Comparison of ENCODE assay signal across 8 cellular contexts in the genomic region with DNA sequence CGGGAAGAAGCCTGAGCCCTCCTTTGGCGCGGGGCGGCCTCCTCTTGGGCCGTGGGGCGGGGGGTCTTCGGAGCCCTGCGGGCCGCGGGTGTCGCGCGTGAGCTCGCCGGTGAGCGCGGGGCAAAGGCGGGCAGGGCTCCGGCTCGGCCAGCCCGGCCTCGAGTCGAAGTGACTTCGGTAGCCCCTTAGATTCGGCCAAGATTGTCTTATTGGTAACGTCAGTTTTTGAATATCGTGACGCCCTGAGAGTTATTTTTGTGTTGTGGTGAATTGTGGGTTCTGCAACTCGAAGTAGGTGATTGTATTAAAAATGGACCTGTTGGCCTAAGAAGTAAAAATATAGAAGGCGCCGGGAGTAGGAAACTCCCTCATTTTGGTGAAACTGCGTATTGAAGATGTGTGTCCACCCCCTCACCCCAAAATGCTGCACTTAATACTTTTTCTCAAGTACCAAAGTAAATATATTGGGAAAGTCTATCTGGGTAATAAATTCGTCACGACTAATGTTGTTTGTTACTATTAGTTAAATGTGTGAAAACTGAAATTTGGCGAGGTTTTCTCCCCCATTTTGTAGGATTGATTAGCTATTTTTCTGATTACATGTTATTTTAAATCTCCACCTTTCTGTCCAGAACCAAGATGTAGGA. TPM values are rescaled to one million over a fixed set of nuclear protein-coding genes. Genes with fewer than 3 reads are reported as not detected.
DNase-seq lines count a peak whose midpoint lies in the region; ATAC-seq, FAIRE-seq and TF ChIP-seq lines count a peak whose summit lies in the region.

No MANE protein-coding gene starts in this region.

- CTCF ChIA-PET in K562 (lab: Yijun Ruan, JAX; ENCODE audit: low intra/inter-chr PET ratio), result interaction anchor here (0.8 kb wide), 1 partner anchor 197 kb away, joined by 4 read pairs; no protein-coding TSS in a partner anchor

- no peak for TF ChIP-seq EP300 in K562 (IDR thresholded peaks at IDR 0.05; ENCODE audit: low read length)

- intact Hi-C loops in K562 (cut with micrococcal nuclease), result loop anchor here (1.0 to 5.0 kb wide), 7 partner anchors 94 to 811 kb away; a partner anchor contains a TSS

- H4K20me1 ChIP-seq in Karpas-422 (ENCODE audit: insufficient read depth, low read depth, low read length) (peaks cover 48% of the 10 kb centered on the region), K562 (replicated peaks; ENCODE audit: control insufficient read depth, insufficient read depth, low read length) (peaks cover 42% of the 10 kb centered on the region)

- WGBS in K562 (ENCODE audit: insufficient coverage, low coverage, missing lambda C conversion rate), result under 1% methylated on average over 34 of the region's 35 CpGs

- H3K36me3 ChIP-seq in Karpas-422 (ENCODE audit: insufficient read depth, low read length) (peaks cover 40% of the 10 kb centered on the region), K562 (ENCODE audit: control insufficient read depth, insufficient read depth, low read length) (peaks cover 47% of the 10 kb centered on the region), subcutaneous abdominal adipose tissue (ENCODE audit: control insufficient read depth in 5 of 5, insufficient read depth in 5 of 5, low read length in 5 of 5) (peaks cover 5 to 15% (median 9%) of the 10 kb centered on the region in 5 donors)

- no peak for TF ChIP-seq RAD21 in K562 (CRISPR knock-in tag; conservative IDR thresholded peaks at IDR 0.05 in 1 of 2, IDR thresholded peaks at IDR 0.05 in 1 of 2)

- DNase-seq in Karpas-422 (peak; percentile 69), K562 (ENCODE audit: extremely low read depth in 1 of 4, low spot score in 3 of 4) (no peak), kidney tubule cell (ENCODE audit: low spot score) (peak; percentile 24), UCSD-AML1 (lab: John Stamatoyannopoulos, UW; ENCODE audit: unreplicated experiment) (no peak)
- no peak for DNase-seq in stimulated activated CD4-positive, alpha-beta T cell treated with anti-CD3 and anti-CD28 coated beads, Interleukin-1b, Interleukin-23, amount 100 ng/mL, for 48 hours

- in situ Hi-C loops in K562 (cut with MboI), result no loop called here

- H3K4me1 ChIP-seq in Karpas-422 (ENCODE audit: low read length), result peaks cover 22% of the 10 kb centered on the region
- peaks cover 11 to 17% of the 10 kb centered on the region in 2 experiments; a peak in 4 of 5 replicates for H3K4me1 ChIP-seq in K562 (replicated peaks in 1 of 2; ENCODE audit: control insufficient read depth in 2 of 2, insufficient read depth in 2 of 2, low read length in 2 of 2)
- H3K4me1 ChIP-seq in subcutaneous abdominal adipose tissue (ENCODE audit: control insufficient read depth in 5 of 5, insufficient read depth in 5 of 5, low read length in 5 of 5), result peaks cover 4 to 49% (median 41%) of the 10 kb centered on the region in 5 donors

- H3K9me2 ChIP-seq in Karpas-422 (replicated peaks; ENCODE audit: insufficient read depth, low read length), result no peaks in the 10 kb centered on the region

- no peak for TF ChIP-seq POLR2A in K562 (conservative IDR thresholded peaks at IDR 0.05)

- peak overlapping the region; percentile 90 for H3K4me2 ChIP-seq in Karpas-422 (ENCODE audit: low read depth, low read length, poor library complexity, severe bottlenecking)
- H3K4me2 ChIP-seq in K562 (ENCODE audit: insufficient read depth, low read length), result peak overlapping the region; percentile 93

- POLR2A ChIA-PET in K562 (lab: Yijun Ruan, JAX), result interaction anchor here (0.6 to 3.7 kb wide), 20 partner anchors 8 to 1860 kb away, joined by 3 to 40 read pairs (median 4); a partner anchor contains a TSS

- FAIRE-seq in K562 (lab: Jason Lieb, UNC), result no peak

- H3K9me3 ChIP-seq in Karpas-422 (ENCODE audit: low read length) (no peaks in the 10 kb centered on the region), K562 (replicated peaks; ENCODE audit: control insufficient read depth, insufficient read depth, low read depth, low read length) (no peaks in the 10 kb centered on the region), subcutaneous abdominal adipose tissue (ENCODE audit: control insufficient read depth in 5 of 5, low read length in 5 of 5) (no peaks in the 10 kb centered on the region)

- H3K9ac ChIP-seq in Karpas-422 (ENCODE audit: low read length), result peak overlapping the region; percentile 99
- peak overlapping the region; percentile 98 to 100 for H3K9ac ChIP-seq in K562 (ENCODE audit: insufficient read depth in 1 of 2, low read depth in 2 of 2, low read length in 2 of 2)
- H3K9ac ChIP-seq in subcutaneous abdominal adipose tissue (ENCODE audit: low read length in 5 of 5), result peak overlapping the region; percentile 69 to 100 (median 99)

- H3K4me3 ChIP-seq in Karpas-422 (ENCODE audit: low read length), result peak overlapping the region; percentile 89
- peak overlapping the region; percentile 88 for H3K4me3 ChIP-seq in K562
- H3K4me3 ChIP-seq in subcutaneous abdominal adipose tissue (ENCODE audit: low read depth in 1 of 5, low read length in 5 of 5), result peak overlapping the region; percentile 76 to 99 (median 98)

- H2AFZ ChIP-seq in Karpas-422 (ENCODE audit: low read length), result no peak overlapping the region; the same call in 1 of the 2 replicates
- peak overlapping the region; percentile 97 for H2AFZ ChIP-seq in K562 (ENCODE audit: low read depth, low read length)

- H3K27ac ChIP-seq in C4-2B (peak overlapping the region; percentile 100), Karpas-422 (ENCODE audit: low read length) (peak overlapping the region; percentile 81), K562 (ENCODE audit: extremely low read depth, low read depth, low read length) (peak overlapping the region; percentile 99), subcutaneous abdominal adipose tissue (ENCODE audit: low read depth, low read length) (peak overlapping the region; percentile 98)

- no peaks in the 10 kb centered on the region for H3K27me3 ChIP-seq in Karpas-422 (ENCODE audit: low read length)
- H3K27me3 ChIP-seq in K562 (ENCODE audit: control insufficient read depth in 2 of 2, insufficient read depth in 2 of 2, low read length in 2 of 2), result no peaks in the 10 kb centered on the region; a peak in 1 of 5 replicates
- no peaks in the 10 kb centered on the region for H3K27me3 ChIP-seq in subcutaneous abdominal adipose tissue (ENCODE audit: control insufficient read depth in 5 of 5, insufficient read depth in 4 of 5, low read length in 5 of 5)

- H3K9me1 ChIP-seq in K562 (ENCODE audit: control insufficient read depth, insufficient read depth, low read length), result no peaks in the 10 kb centered on the region

- BruUV-seq in K562 (replicated peaks; lab: Mats Ljungman, UMichigan), result no TSS peak

- H3K79me2 ChIP-seq in Karpas-422 (ENCODE audit: low read length) (peaks cover 61% of the 10 kb centered on the region), K562 (ENCODE audit: control insufficient read depth, insufficient read depth, low read length) (peaks cover 74% of the 10 kb centered on the region)

- TF ChIP-seq CTCF in C4-2B (conservative IDR thresholded peaks at IDR 0.05) (no peak), K562 (IDR thresholded peaks at IDR 0.05 in 2 of 3, conservative IDR thresholded peaks at IDR 0.05 in 1 of 3; ENCODE audit: insufficient read depth in 2 of 3, low read depth in 1 of 3, low read length in 3 of 3) (no peak)

- ATAC-seq in GM19452 (IDR thresholded peaks at IDR 0.05; ENCODE audit: unreplicated experiment), result peak; percentile 4
- ATAC-seq in K562, result peak; percentile 43

TF ChIP-seq in K562, 482 proteins besides CTCF, POLR2A, EP300 and RAD21 (continues in another document):
- TF ChIP-seq, protein P1, sequence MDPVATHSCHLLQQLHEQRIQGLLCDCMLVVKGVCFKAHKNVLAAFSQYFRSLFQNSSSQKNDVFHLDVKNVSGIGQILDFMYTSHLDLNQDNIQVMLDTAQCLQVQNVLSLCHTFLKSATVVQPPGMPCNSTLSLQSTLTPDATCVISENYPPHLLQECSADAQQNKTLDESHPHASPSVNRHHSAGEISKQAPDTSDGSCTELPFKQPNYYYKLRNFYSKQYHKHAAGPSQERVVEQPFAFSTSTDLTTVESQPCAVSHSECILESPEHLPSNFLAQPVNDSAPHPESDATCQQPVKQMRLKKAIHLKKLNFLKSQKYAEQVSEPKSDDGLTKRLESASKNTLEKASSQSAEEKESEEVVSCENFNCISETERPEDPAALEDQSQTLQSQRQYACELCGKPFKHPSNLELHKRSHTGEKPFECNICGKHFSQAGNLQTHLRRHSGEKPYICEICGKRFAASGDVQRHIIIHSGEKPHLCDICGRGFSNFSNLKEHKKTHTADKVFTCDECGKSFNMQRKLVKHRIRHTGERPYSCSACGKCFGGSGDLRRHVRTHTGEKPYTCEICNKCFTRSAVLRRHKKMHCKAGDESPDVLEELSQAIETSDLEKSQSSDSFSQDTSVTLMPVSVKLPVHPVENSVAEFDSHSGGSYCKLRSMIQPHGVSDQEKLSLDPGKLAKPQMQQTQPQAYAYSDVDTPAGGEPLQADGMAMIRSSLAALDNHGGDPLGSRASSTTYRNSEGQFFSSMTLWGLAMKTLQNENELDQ (CRISPR knock-in tag; IDR thresholded peaks at IDR 0.05; ENCODE audit: borderline replicate concordance), result no peak
- TF ChIP-seq SETDB1 (IDR thresholded peaks at IDR 0.05; ENCODE audit: low read length) (no peak), XRCC4 (IDR thresholded peaks at IDR 0.05; ENCODE audit: extremely low read depth, insufficient read depth, insufficient read length) (no peak)

RNA-seq across cellular contexts. Expression of a gene that starts 0.7 kb away (rescaled TPM):
- total RNA-seq in Karpas-422 (2014; rRNA removed; shearing (Covaris generic); ENCODE audit: low replicate concordance), result 44.3 and 78.0 TPM in 2 replicates
- total RNA-seq in K562 (2011; cell fraction: chromatin; rRNA removed; ENCODE audit: low replicate concordance), result 54.6 and 159 TPM in 2 replicates
- 18.2 and 23.3 TPM in 2 replicates for total RNA-seq in K562 (2011; cell fraction: nucleolus; rRNA removed)
- total RNA-seq in K562 (2011; cell fraction: nucleoplasm; rRNA removed), result 32.9 and 50.8 TPM in 2 replicates
- total RNA-seq in K562 (2014; rRNA removed), result 53.3 and 58.8 TPM in 2 replicates
- 117 and 143 TPM in 2 replicates for total RNA-seq in K562 (2014; rRNA removed; fragmentation: Illumina TruSeq; extraction: Trizol)
- 118 and 130 TPM in 2 replicates for total RNA-seq in K562 (2015; rRNA removed; fragmentation: Illumina TruSeq; extraction: Trizol)
- 80.5 and 84.9 TPM in 2 replicates for total RNA-seq in K562 (2021)
- polyA plus RNA-seq in K562 (2011; rRNA removed), result 59.4 and 65.1 TPM in 2 replicates
- polyA plus RNA-seq in K562 (2011; cell fraction: cytosol; rRNA removed), result 8.2 and 21.8 TPM in 2 replicates
- polyA plus RNA-seq in K562 (2011; cell fraction: nucleus; rRNA removed), result 40.9 and 56.7 TPM in 2 replicates
- polyA plus RNA-seq in K562 (2012), result 59.4 and 78.8 TPM in 2 replicates
- polyA plus RNA-seq in K562 (2014; fragmentation: Illumina TruSeq; extraction: Trizol), result 103 and 137 TPM in 2 replicates
- polyA plus RNA-seq in K562 (2014; fragmentation: Nextera tagmentation; extraction: Ambion mirVana), result 100 to 1,000 TPM in 1 of 2 experiments, 10 to 100 TPM in 1; 86.7 to 106 TPM
- 50.7 and 58.2 TPM in 2 replicates for polyA plus RNA-seq in K562 (2014; rRNA removed)
- polyA minus RNA-seq in K562 (2011; rRNA and poly(A)+ RNA removed), result 67.6 and 108 TPM in 2 replicates
- 46.2 and 52.4 TPM in 2 replicates for polyA minus RNA-seq in K562 (2011; cell fraction: cytosol; rRNA and poly(A)+ RNA removed)
- 32.7 and 58.6 TPM in 2 replicates for polyA minus RNA-seq in K562 (2011; cell fraction: nucleus; rRNA and poly(A)+ RNA removed)

Comparison
In these comparisons a context has a peak if more than half of its experiments do, and no peak if none do; other contexts are left out.
1. DNase-seq: peak in Karpas-422 (single experiment) and kidney tubule cell (single experiment); none in K562 (0 of 4), stimulated activated CD4-positive, alpha-beta T cell treated with anti-CD3 and anti-CD28 coated beads, Interleukin-1b, Interleukin-23, amount 100 ng/mL, for 48 hours (single experiment) and UCSD-AML1 (single experiment).
2. Peak in every context shown above with its lines, with median percentiles within 50 percentile points of each other: H3K27ac ChIP-seq, H3K4me3 ChIP-seq and H3K9ac ChIP-seq.